In the genomic region with DNA sequence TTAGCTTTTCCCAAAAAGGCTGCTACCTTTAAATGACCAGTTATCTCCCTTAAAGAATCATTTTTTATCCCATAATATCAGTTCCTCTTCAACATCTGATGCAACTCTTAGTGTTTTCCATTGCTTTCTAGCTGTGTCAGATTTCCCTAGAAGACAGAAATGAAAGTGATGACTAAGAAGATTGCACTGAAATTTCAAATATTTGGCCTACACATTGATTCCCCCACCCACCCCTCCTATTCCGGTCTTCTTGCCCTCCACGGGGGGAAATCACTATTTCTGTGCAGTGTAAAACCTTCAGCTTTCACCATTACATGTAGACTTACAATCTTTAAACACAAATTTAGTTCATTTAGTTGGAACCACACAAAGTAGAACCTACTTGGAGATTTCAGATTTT, we compare ENCODE assay signal across 1 cellular context.
TF ChIP-seq lines count a peak whose summit lies in the region.

No MANE protein-coding gene starts in this region.

TF ChIP-seq in K562, 482 proteins besides CTCF, POLR2A, EP300 and RAD21 (continued from another document):
- TF ChIP-seq ATF7 (IDR thresholded peaks at IDR 0.05), result peak; percentile 51; the same call in 1 of the 2 replicates
- TF ChIP-seq HMGN3 (IDR thresholded peaks at IDR 0.05; ENCODE audit: borderline replicate concordance, extremely low read depth, insufficient read length, low read depth, low read length), result no peak
- TF ChIP-seq MEIS2 (IDR thresholded peaks at IDR 0.05; ENCODE audit: partially characterized antibody), result no peak
- no peak for TF ChIP-seq ZSCAN32 (CRISPR knock-in tag; IDR thresholded peaks at IDR 0.05)
- no peak for TF ChIP-seq ZNF764 (CRISPR knock-in tag; IDR thresholded peaks at IDR 0.05; ENCODE audit: low read depth)
- no peak for TF ChIP-seq SP2 (IDR thresholded peaks at IDR 0.05; ENCODE audit: extremely low read depth, low read depth, low read length, poor library complexity, severe bottlenecking)
- no peak for TF ChIP-seq ZSCAN29 (IDR thresholded peaks at IDR 0.05)
- 0 out of 2 replicates have a peak, but pooled peaks have one; percentile 31 for TF ChIP-seq POLR2H (tag; IDR thresholded peaks at IDR 0.05; ENCODE audit: low read depth)
- TF ChIP-seq ZNF589 (CRISPR knock-in tag; IDR thresholded peaks at IDR 0.05; ENCODE audit: low read depth), result peak; percentile 85
- no peak for TF ChIP-seq ZNF699 (CRISPR knock-in tag; IDR thresholded peaks at IDR 0.05; ENCODE audit: insufficient replicate concordance)
- no peak for TF ChIP-seq SRF (CRISPR knock-in tag; IDR thresholded peaks at IDR 0.05)
- TF ChIP-seq TRIM28 (IDR thresholded peaks at IDR 0.05), result no peak
- TF ChIP-seq EWSR1 (IDR thresholded peaks at IDR 0.05; ENCODE audit: borderline replicate concordance, low read depth, partially characterized antibody), result no peak
- TF ChIP-seq, protein P1, sequence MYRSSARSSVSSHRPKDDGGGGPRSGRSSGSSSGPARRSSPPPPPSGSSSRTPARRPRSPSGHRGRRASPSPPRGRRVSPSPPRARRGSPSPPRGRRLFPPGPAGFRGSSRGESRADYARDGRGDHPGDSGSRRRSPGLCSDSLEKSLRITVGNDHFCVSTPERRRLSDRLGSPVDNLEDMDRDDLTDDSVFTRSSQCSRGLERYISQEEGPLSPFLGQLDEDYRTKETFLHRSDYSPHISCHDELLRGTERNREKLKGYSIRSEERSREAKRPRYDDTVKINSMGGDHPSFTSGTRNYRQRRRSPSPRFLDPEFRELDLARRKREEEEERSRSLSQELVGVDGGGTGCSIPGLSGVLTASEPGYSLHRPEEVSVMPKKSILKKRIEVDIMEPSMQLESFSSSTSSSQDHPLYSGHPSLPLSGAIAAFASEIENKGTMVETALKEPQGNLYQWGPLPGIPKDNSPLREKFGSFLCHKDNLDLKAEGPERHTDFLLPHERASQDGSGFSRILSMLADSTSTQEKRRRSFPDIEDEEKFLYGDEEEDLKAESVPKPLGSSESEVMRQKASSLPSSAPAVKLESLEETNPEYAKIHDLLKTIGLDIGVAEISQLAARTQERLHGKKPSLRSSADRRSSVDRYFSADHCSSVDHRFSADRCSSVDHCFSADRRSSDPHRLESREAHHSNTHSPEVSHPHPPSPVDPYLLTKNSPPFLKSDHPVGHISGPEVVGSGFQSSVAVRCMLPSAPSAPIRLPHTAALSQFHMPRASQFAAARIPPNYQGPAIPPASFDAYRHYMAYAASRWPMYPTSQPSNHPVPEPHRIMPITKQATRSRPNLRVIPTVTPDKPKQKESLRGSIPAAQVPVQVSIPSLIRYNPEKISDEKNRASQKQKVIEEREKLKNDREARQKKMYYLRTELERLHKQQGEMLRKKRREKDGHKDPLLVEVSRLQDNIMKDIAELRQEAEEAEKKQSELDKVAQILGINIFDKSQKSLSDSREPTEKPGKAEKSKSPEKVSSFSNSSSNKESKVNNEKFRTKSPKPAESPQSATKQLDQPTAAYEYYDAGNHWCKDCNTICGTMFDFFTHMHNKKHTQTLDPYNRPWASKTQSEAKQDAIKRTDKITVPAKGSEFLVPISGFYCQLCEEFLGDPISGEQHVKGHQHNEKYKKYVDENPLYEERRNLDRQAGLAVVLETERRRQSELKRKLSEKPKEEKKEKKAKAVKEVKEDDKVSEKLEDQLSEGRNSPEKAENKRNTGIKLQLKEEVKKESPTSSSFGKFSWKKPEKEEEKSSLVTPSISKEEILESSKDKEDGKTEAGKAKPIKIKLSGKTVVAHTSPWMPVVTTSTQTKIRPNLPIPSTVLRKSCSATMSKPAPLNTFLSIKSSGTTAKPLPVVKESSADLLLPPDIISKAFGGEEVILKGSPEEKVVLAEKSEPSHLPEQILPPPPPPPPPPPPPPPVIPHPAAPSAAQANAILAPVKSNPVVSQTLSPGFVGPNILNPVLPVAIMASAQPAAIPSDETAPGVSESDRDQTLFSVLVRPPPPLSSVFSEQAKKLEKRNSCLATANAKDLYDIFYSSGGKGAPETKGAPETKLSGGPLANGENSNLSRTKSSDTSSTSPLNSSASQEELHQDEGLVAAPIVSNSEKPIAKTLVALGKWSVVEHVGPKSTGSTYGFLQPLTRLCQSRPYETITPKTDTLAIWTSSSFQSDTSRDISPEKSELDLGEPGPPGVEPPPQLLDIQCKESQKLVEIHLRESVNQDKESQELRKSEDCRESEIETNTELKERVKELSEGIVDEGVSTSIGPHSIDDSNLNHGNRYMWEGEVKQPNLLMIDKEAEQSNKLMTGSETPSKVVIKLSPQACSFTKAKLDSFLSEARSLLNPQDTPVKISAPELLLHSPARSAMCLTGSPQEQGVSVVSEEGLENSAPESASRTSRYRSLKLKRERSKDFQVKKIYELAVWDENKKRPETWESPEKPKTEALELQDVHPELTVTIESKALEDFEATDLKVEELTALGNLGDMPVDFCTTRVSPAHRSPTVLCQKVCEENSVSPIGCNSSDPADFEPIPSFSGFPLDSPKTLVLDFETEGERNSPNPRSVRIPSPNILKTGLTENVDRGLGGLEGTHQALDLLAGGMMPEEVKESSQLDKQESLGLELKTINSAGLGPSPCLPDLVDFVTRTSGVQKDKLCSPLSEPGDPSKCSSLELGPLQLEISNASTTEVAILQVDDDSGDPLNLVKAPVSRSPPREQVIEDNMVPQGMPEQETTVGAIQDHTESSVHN (IDR thresholded peaks at IDR 0.05; ENCODE audit: borderline replicate concordance in 1 of 2, low read depth in 1 of 2), result peak in 1 of 2 experiments; percentile 48; a peak in 1 of 4 replicates
- TF ChIP-seq, protein P2, sequence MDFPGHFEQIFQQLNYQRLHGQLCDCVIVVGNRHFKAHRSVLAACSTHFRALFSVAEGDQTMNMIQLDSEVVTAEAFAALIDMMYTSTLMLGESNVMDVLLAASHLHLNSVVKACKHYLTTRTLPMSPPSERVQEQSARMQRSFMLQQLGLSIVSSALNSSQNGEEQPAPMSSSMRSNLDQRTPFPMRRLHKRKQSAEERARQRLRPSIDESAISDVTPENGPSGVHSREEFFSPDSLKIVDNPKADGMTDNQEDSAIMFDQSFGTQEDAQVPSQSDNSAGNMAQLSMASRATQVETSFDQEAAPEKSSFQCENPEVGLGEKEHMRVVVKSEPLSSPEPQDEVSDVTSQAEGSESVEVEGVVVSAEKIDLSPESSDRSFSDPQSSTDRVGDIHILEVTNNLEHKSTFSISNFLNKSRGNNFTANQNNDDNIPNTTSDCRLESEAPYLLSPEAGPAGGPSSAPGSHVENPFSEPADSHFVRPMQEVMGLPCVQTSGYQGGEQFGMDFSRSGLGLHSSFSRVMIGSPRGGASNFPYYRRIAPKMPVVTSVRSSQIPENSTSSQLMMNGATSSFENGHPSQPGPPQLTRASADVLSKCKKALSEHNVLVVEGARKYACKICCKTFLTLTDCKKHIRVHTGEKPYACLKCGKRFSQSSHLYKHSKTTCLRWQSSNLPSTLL (IDR thresholded peaks at IDR 0.05), result no peak
- TF ChIP-seq, protein P3, sequence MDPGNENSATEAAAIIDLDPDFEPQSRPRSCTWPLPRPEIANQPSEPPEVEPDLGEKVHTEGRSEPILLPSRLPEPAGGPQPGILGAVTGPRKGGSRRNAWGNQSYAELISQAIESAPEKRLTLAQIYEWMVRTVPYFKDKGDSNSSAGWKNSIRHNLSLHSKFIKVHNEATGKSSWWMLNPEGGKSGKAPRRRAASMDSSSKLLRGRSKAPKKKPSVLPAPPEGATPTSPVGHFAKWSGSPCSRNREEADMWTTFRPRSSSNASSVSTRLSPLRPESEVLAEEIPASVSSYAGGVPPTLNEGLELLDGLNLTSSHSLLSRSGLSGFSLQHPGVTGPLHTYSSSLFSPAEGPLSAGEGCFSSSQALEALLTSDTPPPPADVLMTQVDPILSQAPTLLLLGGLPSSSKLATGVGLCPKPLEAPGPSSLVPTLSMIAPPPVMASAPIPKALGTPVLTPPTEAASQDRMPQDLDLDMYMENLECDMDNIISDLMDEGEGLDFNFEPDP (CRISPR knock-in tag; IDR thresholded peaks at IDR 0.05), result no peak
- TF ChIP-seq FOXA1 (IDR thresholded peaks at IDR 0.05; ENCODE audit: borderline replicate concordance), result no peak
- TF ChIP-seq SNIP1 (IDR thresholded peaks at IDR 0.05; ENCODE audit: low read depth), result no peak
- TF ChIP-seq SRSF3 (IDR thresholded peaks at IDR 0.05; ENCODE audit: insufficient read depth, low read length), result no peak
- TF ChIP-seq, protein P4, sequence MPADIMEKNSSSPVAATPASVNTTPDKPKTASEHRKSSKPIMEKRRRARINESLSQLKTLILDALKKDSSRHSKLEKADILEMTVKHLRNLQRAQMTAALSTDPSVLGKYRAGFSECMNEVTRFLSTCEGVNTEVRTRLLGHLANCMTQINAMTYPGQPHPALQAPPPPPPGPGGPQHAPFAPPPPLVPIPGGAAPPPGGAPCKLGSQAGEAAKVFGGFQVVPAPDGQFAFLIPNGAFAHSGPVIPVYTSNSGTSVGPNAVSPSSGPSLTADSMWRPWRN (IDR thresholded peaks at IDR 0.05; ENCODE audit: low read depth), result no peak
- TF ChIP-seq, protein P5, sequence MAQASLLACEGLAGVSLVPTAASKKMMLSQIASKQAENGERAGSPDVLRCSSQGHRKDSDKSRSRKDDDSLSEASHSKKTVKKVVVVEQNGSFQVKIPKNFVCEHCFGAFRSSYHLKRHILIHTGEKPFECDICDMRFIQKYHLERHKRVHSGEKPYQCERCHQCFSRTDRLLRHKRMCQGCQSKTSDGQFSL (CRISPR knock-in tag; IDR thresholded peaks at IDR 0.05), result no peak
- TF ChIP-seq, protein P5 (tag; IDR thresholded peaks at IDR 0.05), result no peak
- no peak for TF ChIP-seq ZNF507 (tag; conservative IDR thresholded peaks at IDR 0.05)
- TF ChIP-seq CEBPB (tag; IDR thresholded peaks at IDR 0.05), result no peak
TF ChIP-seq in K562: peak in this region for 24.
